Comparison of ENCODE assay signal across 9 cellular contexts in the genomic region with DNA sequence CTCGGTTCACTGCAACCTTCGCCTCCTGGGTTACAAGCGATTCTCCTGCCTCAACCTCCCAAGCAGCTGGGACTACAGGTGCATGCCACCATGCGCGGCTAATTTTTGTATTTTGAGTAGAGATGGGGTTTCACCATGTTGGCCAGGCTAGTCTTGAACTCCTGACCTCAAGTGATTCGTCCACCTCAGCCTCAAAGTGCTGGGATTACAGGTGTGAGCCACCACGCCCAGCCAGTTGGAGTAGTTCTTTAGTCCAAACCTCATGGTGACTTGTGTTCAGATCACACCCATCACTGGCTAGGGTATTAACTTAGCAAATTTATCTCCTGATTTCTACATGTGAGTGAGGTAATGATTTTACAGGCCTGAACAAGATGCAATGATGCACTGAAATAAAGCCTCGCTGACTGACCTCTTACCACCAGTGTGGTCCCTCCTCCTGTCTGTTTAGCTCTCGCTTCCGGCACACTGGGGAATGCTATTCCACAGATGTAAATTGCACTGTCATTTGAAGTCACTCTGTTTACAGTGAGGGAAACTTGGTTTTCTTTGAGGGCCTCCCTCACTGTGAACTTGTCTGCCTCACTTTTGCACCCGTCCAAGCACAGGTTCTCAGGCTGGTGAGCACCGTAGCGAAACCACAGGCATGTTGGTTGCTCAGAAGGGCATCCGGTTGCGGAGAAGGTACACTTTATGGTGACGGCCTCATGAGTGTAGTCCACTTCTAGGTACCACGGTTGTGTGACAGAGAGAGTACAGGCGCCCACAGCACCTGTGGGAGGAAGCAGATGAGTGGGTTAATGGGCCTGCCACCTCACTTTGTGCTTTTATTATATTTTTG. TPM values are rescaled to one million over a fixed set of nuclear protein-coding genes. Genes with fewer than 3 reads are reported as not detected.
A peak's percentile ranks its signal among the peaks of the same experiment; 100 is the strongest.
DNase-seq lines count a peak whose midpoint lies in the region; ATAC-seq and TF ChIP-seq lines count a peak whose summit lies in the region.
"Had no signal": no experiment of that assay in that cellular context is flagged by ENCODE, and none has a peak within 500 bp of the region (broad histone marks: within the 10 kb centered on the region; RNA-seq: fewer than 3 reads in every experiment).

No MANE protein-coding gene starts in this region.

- intact Hi-C loops in CD4-positive, alpha-beta T cell (cut with DNase I, micrococcal nuclease), result loop anchor here in 1 of 2 experiments (10.0 kb wide), 1 partner anchor 648 kb away; the partner anchor contains the start of gene POLR3E

- H3K9me3 ChIP-seq in CD4-positive, alpha-beta T cell (ENCODE audit: control insufficient read depth, low read length), result no peaks in the 10 kb centered on the region

- H3K9me3 Mint-ChIP-seq in CD4-positive, alpha-beta T cell, result no peaks in the 10 kb centered on the region

- no peaks in the 10 kb centered on the region for H3K27me3 ChIP-seq in CD4-positive, alpha-beta T cell (ENCODE audit: control insufficient read depth, insufficient read depth, low read length)
- H3K27me3 ChIP-seq: cardiac muscle cell had no signal

- no peak for TF ChIP-seq CTCF in CD4-positive, alpha-beta T cell (IDR thresholded peaks at IDR 0.05)

- peak overlapping the region; percentile 91 for H3K27ac Mint-ChIP-seq in CD4-positive, alpha-beta T cell

- POLR2A ChIA-PET in CD4-positive, alpha-beta T cell (lab: Charles Lee), result interaction anchor here (0.9 to 2.3 kb wide), 6 partner anchors 11 to 542 kb away, joined by 3 to 16 read pairs (median 6); partner anchors contain the start of gene METTL9

- H3K4me3 Mint-ChIP-seq in CD4-positive, alpha-beta T cell, result peak overlapping the region; percentile 75

- H3K27ac ChIP-seq in CD4-positive, alpha-beta T cell (ENCODE audit: low read depth, low read length), result peak overlapping the region; percentile 66
- H3K27ac ChIP-seq: cardiac muscle cell had no signal

- ATAC-seq in CD4-positive, alpha-beta T cell (ENCODE audit: poor library complexity), result peak; percentile 79
- peak; percentile 84 for ATAC-seq in GM21515 (IDR thresholded peaks at IDR 0.05; ENCODE audit: unreplicated experiment)

- peaks cover 56% of the 10 kb centered on the region for H3K4me1 Mint-ChIP-seq in CD4-positive, alpha-beta T cell (ENCODE audit: low read depth)

- no peaks in the 10 kb centered on the region for H3K36me3 Mint-ChIP-seq in CD4-positive, alpha-beta T cell (ENCODE audit: low read depth)

- H3K4me3 ChIP-seq in Jurkat, Clone E6-1 (ENCODE audit: low read length), result peak overlapping the region; percentile 14
- H3K4me3 ChIP-seq: cardiac muscle cell had no signal

- H3K27me3 Mint-ChIP-seq in CD4-positive, alpha-beta T cell, result no peaks in the 10 kb centered on the region

- peak; percentile 50 to 73 (median 64) for DNase-seq in CD4-positive, alpha-beta T cell
- DNase-seq in Jurkat, Clone E6-1 (ENCODE audit: low read depth, low spot score), result peak; percentile 94
- DNase-seq in activated effector memory CD4-positive, alpha-beta T cell treated with anti-CD3 and anti-CD28 coated beads, Interleukin-2, amount 50 U/mL, for 16 hours, result peak; percentile 90
- peak; percentile 70 to 76 for DNase-seq in stimulated activated CD4-positive, alpha-beta T cell treated with anti-CD3 and anti-CD28 coated beads, Interleukin-2, amount 100 ng/mL, for 24 hours
- no peak for DNase-seq in NCI-H446 (lab: John Stamatoyannopoulos, UW)
- DNase-seq in dermis blood vessel endothelial cell, result no peak
- DNase-seq in hypothalamus (lab: John Stamatoyannopoulos, UW), result no peak

- CTCF ChIA-PET in CD4-positive, alpha-beta T cell (lab: Charles Lee), result interaction anchor here (0.6 to 12.8 kb wide), 2 partner anchors 10 to 49 kb away, joined by 3 to 90 read pairs; no protein-coding TSS in a partner anchor

RNA-seq across cellular contexts. Expression of gene IGSF6, which starts 5.5 kb away (rescaled TPM):
- total RNA-seq in CD4-positive, alpha-beta T cell, result under 1 TPM; 0.31 to 0.77 TPM
- polyA plus RNA-seq in Jurkat, Clone E6-1 (2012; ENCODE audit: insufficient read depth, insufficient read length), result not detected
- total RNA-seq in dermis blood vessel endothelial cell, result not detected in 2 replicates
- total RNA-seq: cardiac muscle cell had no signal

RNA-seq across cellular contexts. Expression of gene OTOA, which starts 16.8 kb away (rescaled TPM):
- under 1 TPM in 1 of 2 experiments, not detected in 1; 0.19 TPM for total RNA-seq in CD4-positive, alpha-beta T cell
- not detected for polyA plus RNA-seq in Jurkat, Clone E6-1 (2012; ENCODE audit: insufficient read depth, insufficient read length)
- 0.09 TPM in 1 of 2 replicates, not detected in the other for total RNA-seq in dermis blood vessel endothelial cell
- polyA plus RNA-seq: cardiac muscle cell had no signal

RNA-seq across cellular contexts. Expression of gene METTL9, which starts 47.6 kb away (rescaled TPM):
- 10 to 100 TPM; 78.4 to 86.7 TPM for total RNA-seq in CD4-positive, alpha-beta T cell
- 155 TPM for polyA plus RNA-seq in Jurkat, Clone E6-1 (2012; ENCODE audit: insufficient read depth, insufficient read length)
- 200 and 265 TPM in 2 replicates for total RNA-seq in dermis blood vessel endothelial cell

Comparison
In these comparisons a context has a peak if more than half of its experiments do, and no peak if none do; other contexts are left out.
1. DNase-seq: peak in CD4-positive, alpha-beta T cell (10 of 10), Jurkat, Clone E6-1 (single experiment), activated effector memory CD4-positive, alpha-beta T cell treated with anti-CD3 and anti-CD28 coated beads, Interleukin-2, amount 50 U/mL, for 16 hours (single experiment) and stimulated activated CD4-positive, alpha-beta T cell treated with anti-CD3 and anti-CD28 coated beads, Interleukin-2, amount 100 ng/mL, for 24 hours (2 of 2); none in NCI-H446 (0 of 2), dermis blood vessel endothelial cell (single experiment) and hypothalamus (0 of 51).